8 cellular contexts compared by ENCODE assay signal in the genomic region with DNA sequence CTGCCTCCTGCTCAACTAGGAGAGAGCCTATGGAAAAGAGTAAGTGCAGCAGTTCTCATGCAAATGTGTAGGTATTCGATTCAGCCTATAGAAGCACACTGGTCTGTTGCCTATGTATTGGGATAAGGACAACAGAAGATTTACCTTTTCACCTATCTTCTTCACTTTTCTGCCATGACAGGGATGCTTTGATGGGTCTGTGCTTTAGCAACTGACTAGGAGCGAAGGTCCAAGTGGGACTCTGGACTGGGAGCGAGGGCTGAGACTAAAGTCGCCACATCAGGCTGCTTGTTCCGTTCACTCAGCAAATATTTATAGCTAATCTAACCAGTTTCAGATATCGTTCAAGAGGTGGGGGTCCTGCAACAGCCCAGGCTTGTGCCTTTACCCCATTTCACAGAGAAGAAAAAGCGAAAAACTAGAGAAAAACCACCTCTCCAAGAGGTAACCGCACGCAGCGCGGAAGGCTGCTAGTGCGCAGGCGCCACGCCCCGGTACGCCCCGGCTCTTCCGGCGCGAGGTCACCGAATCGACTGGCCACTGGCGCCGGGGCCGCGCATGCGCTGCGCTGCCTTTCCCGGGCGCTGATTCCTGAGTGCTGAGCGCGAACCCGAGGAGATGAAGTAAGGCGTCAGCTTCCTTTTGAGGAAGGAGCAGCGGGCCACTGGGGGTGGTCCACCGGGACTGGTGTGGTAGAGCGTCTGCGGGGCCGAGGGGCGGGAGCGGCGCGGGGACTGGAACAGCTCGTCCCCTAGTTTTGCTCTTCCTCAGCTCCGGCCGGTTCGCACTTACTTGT. TPM values are rescaled to one million over a fixed set of nuclear protein-coding genes. Genes with fewer than 3 reads are reported as not detected.
A peak's percentile ranks its signal among the peaks of the same experiment; 100 is the strongest.
DNase-seq lines count a peak whose midpoint lies in the region; FAIRE-seq and TF ChIP-seq lines count a peak whose summit lies in the region.

A gene with protein sequence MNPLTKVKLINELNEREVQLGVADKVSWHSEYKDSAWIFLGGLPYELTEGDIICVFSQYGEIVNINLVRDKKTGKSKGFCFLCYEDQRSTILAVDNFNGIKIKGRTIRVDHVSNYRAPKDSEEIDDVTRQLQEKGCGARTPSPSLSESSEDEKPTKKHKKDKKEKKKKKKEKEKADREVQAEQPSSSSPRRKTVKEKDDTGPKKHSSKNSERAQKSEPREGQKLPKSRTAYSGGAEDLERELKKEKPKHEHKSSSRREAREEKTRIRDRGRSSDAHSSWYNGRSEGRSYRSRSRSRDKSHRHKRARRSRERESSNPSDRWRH (plus strand): TSS at position 573 of the 796 bp plus-strand sequence. CDS start 46 bp downstream, at position 619.

- FAIRE-seq in frontal cortex (lab: Jason Lieb, UNC) = no peak

- H3K4me1 ChIP-seq in HAP-1 = peaks cover 5% of the 10 kb centered on the region
- peaks cover 6 to 9% of the 10 kb centered on the region in 2 experiments for H3K4me1 ChIP-seq in neutrophil (ENCODE audit: control insufficient read depth in 1 of 2, insufficient read depth in 1 of 2, low read depth in 1 of 2, low read length in 1 of 2)
- peaks cover 6% of the 10 kb centered on the region for H3K4me1 ChIP-seq in suprapubic skin

- DNase-seq in GF-D8 (lab: John Stamatoyannopoulos, UW) (peak; percentile 62), HAP-1 (ENCODE audit: low spot score in 2 of 2) (peak; percentile 82 to 88), MG63 (peak; percentile 70), SK-N-DZ (ENCODE audit: low spot score) (peak; percentile 74), frontal cortex (ENCODE audit: low spot score in 2 of 2) (peak; percentile 70 to 81), suprapubic skin (ENCODE audit: low spot score in 2 of 2) (peak; percentile 71 to 80)
- DNase-seq in activated naive CD4-positive, alpha-beta T cell treated with anti-CD3 and anti-CD28 coated beads for 36 hours = peak; percentile 63

- H3K4me3 Mint-ChIP-seq in activated naive CD4-positive, alpha-beta T cell treated with anti-CD3 and anti-CD28 coated beads for 36 hours = peak within 1 kb of the TSS; percentile 83

- no peak for TF ChIP-seq CTCF in neutrophil (IDR thresholded peaks at IDR 0.05)
- no peak for TF ChIP-seq CTCF in suprapubic skin (IDR thresholded peaks at IDR 0.05)

- in situ Hi-C loops in HAP-1 (cut with MboI; ENCODE audit: low sequenced_read_pairs) = no loop called here

- H3K27me3 ChIP-seq in HAP-1 (ENCODE audit: low read depth) (no peaks in the 10 kb centered on the region), MG63 (no peaks in the 10 kb centered on the region), neutrophil (peaks cover 29% of the 10 kb centered on the region), suprapubic skin (no peaks in the 10 kb centered on the region)

- H3K36me3 ChIP-seq in HAP-1 (replicated peaks) (peaks cover 15% of the 10 kb centered on the region), MG63 (peaks cover 5% of the 10 kb centered on the region; the same call in 1 of the 2 replicates), neutrophil (no peaks in the 10 kb centered on the region), suprapubic skin (peaks cover 4% of the 10 kb centered on the region)

- no peaks in the 10 kb centered on the region for H3K27me3 Mint-ChIP-seq in activated naive CD4-positive, alpha-beta T cell treated with anti-CD3 and anti-CD28 coated beads for 36 hours (ENCODE audit: low read depth)

- intact Hi-C loops in activated naive CD4-positive, alpha-beta T cell treated with anti-CD3 and anti-CD28 coated beads for 36 hours (cut with micrococcal nuclease) = loop anchor here (1.0 to 2.0 kb wide), 3 partner anchors 62 to 502 kb away; a partner anchor contains a TSS

- peaks cover 20% of the 10 kb centered on the region for H3K4me1 Mint-ChIP-seq in activated naive CD4-positive, alpha-beta T cell treated with anti-CD3 and anti-CD28 coated beads for 36 hours (ENCODE audit: low read depth)

- H3K27ac Mint-ChIP-seq in activated naive CD4-positive, alpha-beta T cell treated with anti-CD3 and anti-CD28 coated beads for 36 hours = peak within 1 kb of the TSS; percentile 90

- no peaks in the 10 kb centered on the region for H3K9me3 Mint-ChIP-seq in activated naive CD4-positive, alpha-beta T cell treated with anti-CD3 and anti-CD28 coated beads for 36 hours

- H3K27ac ChIP-seq in neutrophil (peak within 1 kb of the TSS; percentile 62), suprapubic skin (peak within 1 kb of the TSS; percentile 77)

- 49% methylated on average over 22 of the region's 47 CpGs for WGBS in suprapubic skin

- H3K4me3 ChIP-seq in HAP-1 = peak within 1 kb of the TSS; percentile 67
- H3K4me3 ChIP-seq in MG63 = peak within 1 kb of the TSS; percentile 64
- H3K4me3 ChIP-seq in neutrophil (ENCODE audit: low read depth in 1 of 2, low read length in 1 of 2) = peak within 1 kb of the TSS; percentile 70 to 72
- peak within 1 kb of the TSS; percentile 68 for H3K4me3 ChIP-seq in suprapubic skin

- TF ChIP-seq EP300 in suprapubic skin (IDR thresholded peaks at IDR 0.05) = no peak

- no peak for TF ChIP-seq POLR2A in suprapubic skin (IDR thresholded peaks at IDR 0.05)

- no peaks in the 10 kb centered on the region for H3K9me3 ChIP-seq in HAP-1
- H3K9me3 ChIP-seq in MG63 = no peaks in the 10 kb centered on the region
- no peaks in the 10 kb centered on the region for H3K9me3 ChIP-seq in neutrophil
- H3K9me3 ChIP-seq in suprapubic skin = no peaks in the 10 kb centered on the region

- H3K36me3 Mint-ChIP-seq in activated naive CD4-positive, alpha-beta T cell treated with anti-CD3 and anti-CD28 coated beads for 36 hours (ENCODE audit: low read depth) = peaks cover 10% of the 10 kb centered on the region

- CTCF ChIA-PET in activated naive CD4-positive, alpha-beta T cell treated with anti-CD3 and anti-CD28 coated beads for 36 hours (lab: Charles Lee) = no interaction called here

RNA-seq across cellular contexts. Expression of the gene that starts here (rescaled TPM):
- total RNA-seq in MG63 (2014; rRNA removed; shearing (Covaris generic); ENCODE audit: low replicate concordance) = 24.4 and 39.5 TPM in 2 replicates
- polyA plus RNA-seq in SK-N-DZ (2014; cell fraction: cytosol; rRNA removed) = 31.8 and 36.3 TPM in 2 replicates
- 15.2 and 23.1 TPM in 2 replicates for polyA plus RNA-seq in SK-N-DZ (2014; cell fraction: nucleus; rRNA removed)
- 10 to 100 TPM; 32.3 to 33.6 TPM for total RNA-seq in activated naive CD4-positive, alpha-beta T cell treated with anti-CD3 and anti-CD28 coated beads for 36 hours
- 28.9 TPM for total RNA-seq in frontal cortex
- total RNA-seq in suprapubic skin = 10 to 100 TPM; 11.3 to 22.5 (median 15.9) TPM

Comparison
In these comparisons a context has a peak if more than half of its experiments do, and no peak if none do; other contexts are left out.
1. Peak in every context shown above with its lines: DNase-seq, H3K4me3 ChIP-seq and H3K27ac ChIP-seq.